ENCODE assay signal across 10 cellular contexts in the genomic region with DNA sequence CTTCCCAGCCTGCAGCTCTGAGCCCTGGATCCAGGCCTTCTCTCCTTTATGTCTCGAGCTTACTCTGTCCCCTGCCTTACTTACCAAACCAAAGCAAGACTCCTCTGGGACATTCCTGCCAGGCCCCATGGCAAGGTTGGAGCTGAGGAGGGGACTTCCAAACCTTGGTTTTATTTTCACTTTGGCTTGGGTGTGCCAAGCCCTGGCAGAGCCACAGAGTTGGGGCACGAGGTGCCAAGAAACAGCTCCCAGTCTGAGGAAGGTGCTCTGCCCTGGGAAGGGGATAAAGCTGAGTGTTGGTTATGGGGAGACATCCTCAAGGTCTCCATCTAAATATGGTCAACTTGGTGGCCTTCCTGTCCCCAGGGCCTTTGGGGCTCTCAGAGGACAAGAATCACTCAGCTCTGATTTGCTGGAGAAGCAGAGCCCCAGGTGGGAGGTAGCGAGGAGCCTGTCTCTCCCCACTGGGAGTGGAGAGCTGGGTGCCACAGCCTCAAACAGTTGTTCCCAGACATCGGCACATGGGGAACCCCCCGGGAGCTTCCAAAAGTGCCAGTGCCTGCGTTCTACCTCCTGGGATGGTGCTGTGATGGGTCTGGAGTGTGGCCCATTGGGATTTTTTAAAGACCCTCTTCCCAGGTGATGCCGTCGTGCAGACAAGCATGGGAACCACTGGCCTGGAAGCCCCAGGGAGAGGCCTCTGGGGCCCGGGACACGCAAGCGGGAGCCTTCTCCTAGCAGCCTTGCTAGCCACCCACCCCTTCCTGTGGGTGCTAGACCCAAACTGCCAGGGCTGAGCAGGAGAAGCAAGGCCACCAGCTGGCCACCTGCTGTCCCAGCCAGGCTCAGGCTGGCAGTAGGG. TPM values are rescaled to one million over a fixed set of nuclear protein-coding genes. Genes with fewer than 3 reads are reported as not detected.
DNase-seq lines count a peak whose midpoint lies in the region; ATAC-seq, FAIRE-seq and TF ChIP-seq lines count a peak whose summit lies in the region.
"Had no signal": no experiment of that assay in that cellular context is flagged by ENCODE, and none has a peak within 500 bp of the region (broad histone marks: within the 10 kb centered on the region; RNA-seq: fewer than 3 reads in every experiment).

No MANE protein-coding gene starts in this region.

- H4K20me1 ChIP-seq in BLaER1: peaks cover 26% of the 10 kb centered on the region; the same call in 1 of the 2 replicates

- H3K27ac Mint-ChIP-seq in activated naive CD4-positive, alpha-beta T cell treated with anti-CD3 and anti-CD28 coated beads, Interleukin-2, amount 50 U/mL, for 72 hours: peak overlapping the region; percentile 96 to 97

- H3K9me3 ChIP-seq in BLaER1 (no peaks in the 10 kb centered on the region), muscle layer of duodenum (ENCODE audit: control insufficient read depth in 1 of 2, low read length in 2 of 2) (no peaks in the 10 kb centered on the region)

- H3K27me3 ChIP-seq in BLaER1 (no peaks in the 10 kb centered on the region), muscle layer of duodenum (ENCODE audit: low read depth, low read length) (no peaks in the 10 kb centered on the region)

- H3K36me3 Mint-ChIP-seq in activated naive CD4-positive, alpha-beta T cell treated with anti-CD3 and anti-CD28 coated beads, Interleukin-2, amount 50 U/mL, for 72 hours: peaks cover 16 to 46% of the 10 kb centered on the region in 2 donors

- H3K27ac ChIP-seq in BLaER1 (peak overlapping the region; percentile 29), muscle layer of duodenum (ENCODE audit: low read length) (peak overlapping the region; percentile 34)
- H3K27ac ChIP-seq: VCaP had no signal

- H3K4me3 ChIP-seq in BLaER1: no peak overlapping the region
- no peak overlapping the region for H3K4me3 ChIP-seq in muscle layer of duodenum (ENCODE audit: low read depth in 1 of 2, low read length in 2 of 2)

- no peak for TF ChIP-seq CTCF in D721Med (IDR thresholded peaks at IDR 0.05; ENCODE audit: insufficient read depth, missing control alignments)

- peak in 1 of 2 donors; percentile 64 for DNase-seq in activated naive CD4-positive, alpha-beta T cell treated with anti-CD3 and anti-CD28 coated beads, Interleukin-2, amount 50 U/mL, for 72 hours (ENCODE audit: low spot score in 2 of 2)
- DNase-seq in NK-92 (lab: John Stamatoyannopoulos, UW; ENCODE audit: unreplicated experiment): no peak
- no peak for DNase-seq in NCI-H748 (lab: John Stamatoyannopoulos, UW; ENCODE audit: unreplicated experiment)
- no peak for DNase-seq in D721Med (ENCODE audit: insufficient read length, low spot score)
- DNase-seq in DMS153 treated with DMSO at 0.1 percent for 48 hours (lab: John Stamatoyannopoulos, UW; ENCODE audit: unreplicated experiment): no peak
- DNase-seq: DMS79 treated with DMSO at 0.1 percent for 48 hours had no signal

- peak; percentile 33 for ATAC-seq in HG02610 (IDR thresholded peaks at IDR 0.05; ENCODE audit: unreplicated experiment)
- peak; percentile 31 to 41 for ATAC-seq in activated naive CD4-positive, alpha-beta T cell treated with anti-CD3 and anti-CD28 coated beads, Interleukin-2, amount 50 U/mL, for 72 hours

- peak overlapping the region; percentile 68 for H3K4me2 ChIP-seq in BLaER1

- H3K4me1 ChIP-seq in BLaER1: peaks cover 68% of the 10 kb centered on the region
- H3K4me1 ChIP-seq in muscle layer of duodenum (ENCODE audit: control insufficient read depth in 1 of 2, insufficient read depth in 2 of 2, low read length in 2 of 2): peaks cover 0 to 3% of the 10 kb centered on the region in 2 donors

- no peak for FAIRE-seq in D721Med (lab: Jason Lieb, UNC)

- peaks cover 0 to 6% of the 10 kb centered on the region in 2 donors for H3K9me3 Mint-ChIP-seq in activated naive CD4-positive, alpha-beta T cell treated with anti-CD3 and anti-CD28 coated beads, Interleukin-2, amount 50 U/mL, for 72 hours

- H3K36me3 ChIP-seq in BLaER1: peaks cover 2% of the 10 kb centered on the region
- peaks cover 0 to 11% of the 10 kb centered on the region in 2 donors for H3K36me3 ChIP-seq in muscle layer of duodenum (ENCODE audit: control insufficient read depth in 1 of 2, insufficient read depth in 2 of 2, low read length in 2 of 2)

- peak overlapping the region; percentile 54 for H3K9ac ChIP-seq in BLaER1

RNA-seq across cellular contexts. Expression of gene NLRC5, which starts 10.3 kb away (rescaled TPM):
- total RNA-seq in activated naive CD4-positive, alpha-beta T cell treated with anti-CD3 and anti-CD28 coated beads, Interleukin-2, amount 50 U/mL, for 72 hours: 100 to 1,000 TPM; 231 to 254 TPM

RNA-seq across cellular contexts. Expression of gene CETP, which starts 37.9 kb away (rescaled TPM):
- total RNA-seq in activated naive CD4-positive, alpha-beta T cell treated with anti-CD3 and anti-CD28 coated beads, Interleukin-2, amount 50 U/mL, for 72 hours: not detected
